18 cellular contexts compared by ENCODE assay signal in the genomic region with DNA sequence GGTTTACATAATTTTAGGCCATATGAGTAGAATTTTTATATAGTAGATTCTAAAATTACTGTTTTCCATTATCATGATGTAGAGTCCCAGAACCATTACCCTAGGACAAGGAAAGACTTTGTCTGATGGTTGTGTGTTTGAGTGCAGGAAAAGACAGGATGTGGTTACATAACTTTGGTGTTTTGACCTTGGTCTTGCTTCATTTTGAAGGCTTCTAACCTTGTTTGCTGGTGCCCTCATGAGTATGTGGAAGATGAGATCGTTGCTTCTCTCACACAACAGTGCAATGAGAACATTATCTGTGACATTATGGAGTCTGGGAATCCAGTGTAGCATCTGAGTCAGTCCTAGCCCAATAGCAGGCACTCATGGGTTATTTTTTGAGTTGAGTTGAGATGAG.
"Had no signal": no experiment of that assay in that cellular context is flagged by ENCODE, and none has a peak within 500 bp of the region (broad histone marks: within the 10 kb centered on the region; RNA-seq: fewer than 3 reads in every experiment).

No MANE protein-coding gene starts in this region.

- H3K36me3 ChIP-seq: cardiac muscle cell, suprapubic skin had no signal

- H3K4me3 ChIP-seq: cardiac muscle cell, dorsolateral prefrontal cortex, smooth muscle cell, suprapubic skin had no signal

- H3K4me1 Mint-ChIP-seq: endodermal cell, nephron progenitor cell had no signal

- H3K27ac ChIP-seq: cardiac muscle cell, dorsolateral prefrontal cortex, suprapubic skin had no signal

- DNase-seq: activated CD4-positive, alpha-beta T cell treated with anti-CD3 and anti-CD28 coated beads, Interleukin-2, amount 50 U/mL, for 48 hours; activated CD4-positive, CD25-positive, alpha-beta regulatory T cell treated with anti-CD3 and anti-CD28 coated beads, Interleukin-2, amount 50 U/mL, for 72 hours; activated naive CD4-positive, alpha-beta T cell treated with anti-CD3 and anti-CD28 coated beads, Interleukin-2, amount 50 U/mL, for 16 hours; activated T-cell treated with anti-CD3 and anti-CD28 coated beads, Interleukin-2, amount 50 U/mL, for 24 hours; dorsolateral prefrontal cortex; endodermal cell; glutamatergic neuron; kidney glomerular epithelial cell; nephron progenitor cell; occipital lobe; right cardiac atrium; stimulated activated CD4-positive, alpha-beta T cell treated with anti-CD3 and anti-CD28 coated beads, Interleukin-4, amount 100 ng/mL, for 4 hours; stimulated activated CD8-positive, alpha-beta memory T cell treated with anti-CD3 and anti-CD28 coated beads, Interleukin-4, amount 100 ng/mL, for 48 hours; stimulated activated naive CD8-positive, alpha-beta T cell treated with anti-CD3 and anti-CD28 coated beads, Interleukin-15, Interleukin-2, amounts not matched to agents 100 U/mL and 50 U/mL, for 24 hours; T1000 had no signal

- H3K4me1 ChIP-seq: suprapubic skin had no signal

- H3K27ac Mint-ChIP-seq: activated T-cell treated with anti-CD3 and anti-CD28 coated beads, Interleukin-2, amount 50 U/mL, for 24 hours; endodermal cell; nephron progenitor cell had no signal

- H3K4me2 ChIP-seq: smooth muscle cell had no signal

- H3K4me3 Mint-ChIP-seq: activated T-cell treated with anti-CD3 and anti-CD28 coated beads, Interleukin-2, amount 50 U/mL, for 24 hours; endodermal cell; nephron progenitor cell had no signal

- H3K27me3 ChIP-seq: cardiac muscle cell, suprapubic skin had no signal

- H3K9me3 ChIP-seq: suprapubic skin had no signal
